ENCODE assay signal across 10 cellular contexts in genomic region chr5:94433393-94434149, GRCh38.
A peak's percentile ranks its signal among the peaks of the same experiment; 100 is the strongest.
DNase-seq lines count a peak whose midpoint lies in the region; ATAC-seq and TF ChIP-seq lines count a peak whose summit lies in the region.
"Had no signal": no experiment of that assay in that cellular context is flagged by ENCODE, and none has a peak within 500 bp of the region (broad histone marks: within the 10 kb centered on the region; RNA-seq: fewer than 3 reads in every experiment).

No MANE protein-coding gene starts in this region.

- ATAC-seq in gastroesophageal sphincter (peak; percentile 81), GM21529 (IDR thresholded peaks at IDR 0.05; ENCODE audit: unreplicated experiment) (no peak)

- in situ Hi-C loops in SK-MEL-5 (cut with HindIII; ENCODE audit: low pct_unique_long_range_greater_than_20kb, low sequenced_read_pairs): no loop called here

- H3K9me3 ChIP-seq in gastroesophageal sphincter: peaks cover 0 to 8% (median 0%) of the 10 kb centered on the region in 3 donors

- no peaks in the 10 kb centered on the region for H3K27me3 ChIP-seq in gastroesophageal sphincter

- no peak for TF ChIP-seq EP300 in gastroesophageal sphincter (IDR thresholded peaks at IDR 0.05)

- no peaks in the 10 kb centered on the region for H3K4me1 ChIP-seq in gastroesophageal sphincter

- H3K27ac ChIP-seq in gastroesophageal sphincter: peak overlapping the region in 2 of 4 donors; percentile 6 to 58
- H3K27ac ChIP-seq: 22Rv1 had no signal

- TF ChIP-seq POLR2A in gastroesophageal sphincter (IDR thresholded peaks at IDR 0.05): no peak

- WGBS in gastroesophageal sphincter (ENCODE audit: low coverage in 1 of 2), 2 donors: 41 to 64% methylated on average over 2 of the region's 2 CpGs

- peaks cover 0 to 13% of the 10 kb centered on the region in 2 donors for H3K36me3 ChIP-seq in gastroesophageal sphincter

- DNase-seq in NCI-H1105 treated with DMSO at 0.1 percent for 48 hours (lab: John Stamatoyannopoulos, UW) (peak; percentile 4), NCI-H1105 (lab: John Stamatoyannopoulos, UW) (no peak), SK-MEL-5 (ENCODE audit: low read depth, low spot score) (peak; percentile 9), stromal cell of bone marrow (ENCODE audit: low read depth) (peak; percentile 55), glomerular visceral epithelial cell (ENCODE audit: extremely low spot score) (no peak)
- no peak for DNase-seq in activated CD4-positive, alpha-beta T cell treated with anti-CD3 and anti-CD28 coated beads, Interleukin-2, amount 50 U/mL, for 4 hours
- DNase-seq: NCI-H2227 treated with DMSO at 0.1 percent for 48 hours had no signal

- H3K4me3 ChIP-seq in gastroesophageal sphincter: no peak overlapping the region

- TF ChIP-seq CTCF in gastroesophageal sphincter (IDR thresholded peaks at IDR 0.05): no peak

Comparison
In these comparisons a context has a peak if more than half of its experiments do, and no peak if none do; other contexts are left out.
1. DNase-seq: peak in NCI-H1105 treated with DMSO at 0.1 percent for 48 hours (single experiment), SK-MEL-5 (single experiment) and stromal cell of bone marrow (single experiment); none in NCI-H1105 (single experiment), activated CD4-positive, alpha-beta T cell treated with anti-CD3 and anti-CD28 coated beads, Interleukin-2, amount 50 U/mL, for 4 hours (0 of 2) and glomerular visceral epithelial cell (single experiment).